2 cellular contexts compared by ENCODE assay signal in the genomic region with DNA sequence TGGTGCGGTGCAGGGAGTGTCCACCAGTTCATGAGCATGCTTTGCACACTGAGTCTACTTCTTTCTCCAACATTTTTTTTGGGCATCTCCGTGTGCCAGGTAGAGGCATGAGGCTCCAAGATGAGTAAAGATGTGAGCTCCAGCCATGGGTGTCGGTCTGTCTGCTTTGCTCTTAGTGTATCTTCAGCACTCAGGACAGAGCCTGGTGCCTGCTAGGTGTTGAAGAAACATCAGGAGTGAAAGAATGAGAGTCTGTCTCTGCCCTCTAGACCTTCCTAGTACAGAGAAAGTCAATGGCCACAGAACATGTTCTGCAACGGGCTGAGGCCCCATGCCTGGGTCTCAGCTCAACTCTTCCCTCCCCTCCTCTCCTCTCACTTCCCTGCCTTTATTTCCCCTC.
TF ChIP-seq lines count a peak whose summit lies in the region.

No MANE protein-coding gene starts in this region.

TF ChIP-seq in A549, 52 proteins besides CTCF, POLR2A, EP300 and RAD21 (continued from another document):
- TF ChIP-seq, protein P1, sequence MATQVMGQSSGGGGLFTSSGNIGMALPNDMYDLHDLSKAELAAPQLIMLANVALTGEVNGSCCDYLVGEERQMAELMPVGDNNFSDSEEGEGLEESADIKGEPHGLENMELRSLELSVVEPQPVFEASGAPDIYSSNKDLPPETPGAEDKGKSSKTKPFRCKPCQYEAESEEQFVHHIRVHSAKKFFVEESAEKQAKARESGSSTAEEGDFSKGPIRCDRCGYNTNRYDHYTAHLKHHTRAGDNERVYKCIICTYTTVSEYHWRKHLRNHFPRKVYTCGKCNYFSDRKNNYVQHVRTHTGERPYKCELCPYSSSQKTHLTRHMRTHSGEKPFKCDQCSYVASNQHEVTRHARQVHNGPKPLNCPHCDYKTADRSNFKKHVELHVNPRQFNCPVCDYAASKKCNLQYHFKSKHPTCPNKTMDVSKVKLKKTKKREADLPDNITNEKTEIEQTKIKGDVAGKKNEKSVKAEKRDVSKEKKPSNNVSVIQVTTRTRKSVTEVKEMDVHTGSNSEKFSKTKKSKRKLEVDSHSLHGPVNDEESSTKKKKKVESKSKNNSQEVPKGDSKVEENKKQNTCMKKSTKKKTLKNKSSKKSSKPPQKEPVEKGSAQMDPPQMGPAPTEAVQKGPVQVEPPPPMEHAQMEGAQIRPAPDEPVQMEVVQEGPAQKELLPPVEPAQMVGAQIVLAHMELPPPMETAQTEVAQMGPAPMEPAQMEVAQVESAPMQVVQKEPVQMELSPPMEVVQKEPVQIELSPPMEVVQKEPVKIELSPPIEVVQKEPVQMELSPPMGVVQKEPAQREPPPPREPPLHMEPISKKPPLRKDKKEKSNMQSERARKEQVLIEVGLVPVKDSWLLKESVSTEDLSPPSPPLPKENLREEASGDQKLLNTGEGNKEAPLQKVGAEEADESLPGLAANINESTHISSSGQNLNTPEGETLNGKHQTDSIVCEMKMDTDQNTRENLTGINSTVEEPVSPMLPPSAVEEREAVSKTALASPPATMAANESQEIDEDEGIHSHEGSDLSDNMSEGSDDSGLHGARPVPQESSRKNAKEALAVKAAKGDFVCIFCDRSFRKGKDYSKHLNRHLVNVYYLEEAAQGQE (IDR thresholded peaks at IDR 0.05), result peak; percentile 37; the same call in 1 of the 2 replicates

TF ChIP-seq in Ishikawa, 13 proteins besides CTCF, POLR2A, EP300 and RAD21 (continued from another document):
- TF ChIP-seq, protein P1 (IDR thresholded peaks at IDR 0.05; ENCODE audit: low read depth), result peak; percentile 66
